ENCODE assay signal across 1 cellular context in genomic region chr1:166838766-166839599, GRCh38.
TF ChIP-seq lines count a peak whose summit lies in the region.

Gene POGK (plus strand): TSS chr1:166839475. CDS start chr1:166840957, 1,482 bp downstream.

TF ChIP-seq in GM12878, 131 proteins besides CTCF, POLR2A, EP300 and RAD21 (continued from another document):
- peak in 1 of 2 experiments; percentile 49; a peak in 1 of 3 replicates for TF ChIP-seq EGR1 (IDR thresholded peaks at IDR 0.05; ENCODE audit: borderline replicate concordance in 1 of 2, low read depth in 2 of 2, low read length in 2 of 2)
- TF ChIP-seq SP1 (IDR thresholded peaks at IDR 0.05; ENCODE audit: low read depth, low read length), result peak; percentile 6
- TF ChIP-seq TCF7 (IDR thresholded peaks at IDR 0.05; ENCODE audit: borderline replicate concordance), result no peak
- TF ChIP-seq BRCA1 (IDR thresholded peaks at IDR 0.05; ENCODE audit: low read depth, low read length), result no peak
